22 cellular contexts compared by ENCODE assay signal in genomic region chr4:80257851-80258250, GRCh38. TPM values are rescaled to one million over a fixed set of nuclear protein-coding genes. Genes with fewer than 3 reads are reported as not detected.
"Had no signal": no experiment of that assay in that cellular context is flagged by ENCODE, and none has a peak within 500 bp of the region (broad histone marks: within the 10 kb centered on the region; RNA-seq: fewer than 3 reads in every experiment).

No MANE protein-coding gene starts in this region.

- H3K27me3 ChIP-seq: ovary, sigmoid colon, uterus had no signal

- H3K4me3 ChIP-seq: dorsolateral prefrontal cortex, gastrocnemius medialis, lower lobe of right lung, ovary, psoas muscle, sigmoid colon, suprapubic skin, transverse colon, upper lobe of right lung, uterus had no signal

- H3K9me3 ChIP-seq: gastrocnemius medialis, lower lobe of right lung, ovary, psoas muscle, sigmoid colon, suprapubic skin, transverse colon, upper lobe of right lung, uterus had no signal

- H3K27ac Mint-ChIP-seq: naive thymus-derived CD8-positive, alpha-beta T cell; nephron progenitor cell; stimulated activated naive CD8-positive, alpha-beta T cell treated with anti-CD3 and anti-CD28 coated beads, Interleukin-15, amount 100 ng/mL, for 72 hours had no signal

- H3K4me1 Mint-ChIP-seq: naive thymus-derived CD8-positive, alpha-beta T cell; nephron progenitor cell; stimulated activated naive CD8-positive, alpha-beta T cell treated with anti-CD3 and anti-CD28 coated beads, Interleukin-15, amount 100 ng/mL, for 72 hours had no signal

- H3K27ac ChIP-seq: dorsolateral prefrontal cortex, gastrocnemius medialis, lower lobe of right lung, ovary, psoas muscle, sigmoid colon, suprapubic skin, transverse colon, upper lobe of right lung, uterus had no signal

- H3K9me3 Mint-ChIP-seq: nephron progenitor cell; stimulated activated naive CD8-positive, alpha-beta T cell treated with anti-CD3 and anti-CD28 coated beads, Interleukin-15, amount 100 ng/mL, for 72 hours had no signal

- H3K4me1 ChIP-seq: gastrocnemius medialis, lower lobe of right lung, psoas muscle, sigmoid colon, suprapubic skin, transverse colon, upper lobe of right lung, uterus had no signal

- H3K36me3 Mint-ChIP-seq: naive thymus-derived CD8-positive, alpha-beta T cell had no signal

- ATAC-seq: gastrocnemius medialis; left ventricle myocardium superior; lower lobe of right lung; naive thymus-derived CD8-positive, alpha-beta T cell; psoas muscle; right cardiac atrium; stimulated activated naive CD8-positive, alpha-beta T cell treated with anti-CD3 and anti-CD28 coated beads, Interleukin-15, amount 100 ng/mL, for 72 hours; upper lobe of right lung had no signal

- DNase-seq: dorsolateral prefrontal cortex; effector CD4-positive, alpha-beta T cell; gastrocnemius medialis; head of caudate nucleus; left ventricle myocardium superior; lower lobe of right lung; naive thymus-derived CD8-positive, alpha-beta T cell; nephron progenitor cell; nucleus accumbens; ovary; posterior cingulate gyrus; psoas muscle; right cardiac atrium; sigmoid colon; stimulated activated CD4-positive, alpha-beta T cell treated with anti-CD3 and anti-CD28 coated beads, Interleukin-2, amount 100 ng/mL, for 48 hours; stimulated activated naive CD4-positive, alpha-beta T cell; stimulated activated naive CD8-positive, alpha-beta T cell treated with anti-CD3 and anti-CD28 coated beads, Interleukin-15, amount 100 ng/mL, for 72 hours; transverse colon; upper lobe of right lung; uterus had no signal

- H3K4me3 Mint-ChIP-seq: naive thymus-derived CD8-positive, alpha-beta T cell; nephron progenitor cell; stimulated activated naive CD8-positive, alpha-beta T cell treated with anti-CD3 and anti-CD28 coated beads, Interleukin-15, amount 100 ng/mL, for 72 hours had no signal

- H3K36me3 ChIP-seq: gastrocnemius medialis, lower lobe of right lung, ovary, sigmoid colon, suprapubic skin, transverse colon, upper lobe of right lung, uterus had no signal

RNA-seq across cellular contexts. Expression of gene FGF5, which starts 8.6 kb away (rescaled TPM):
- total RNA-seq: gastrocnemius medialis; lower lobe of right lung; mesenteric fat pad; naive thymus-derived CD8-positive, alpha-beta T cell; right cardiac atrium; upper lobe of right lung had no signal
- polyA plus RNA-seq: naive thymus-derived CD8-positive, alpha-beta T cell; psoas muscle; right cardiac atrium had no signal
